22 cellular contexts compared by ENCODE assay signal in the genomic region with DNA sequence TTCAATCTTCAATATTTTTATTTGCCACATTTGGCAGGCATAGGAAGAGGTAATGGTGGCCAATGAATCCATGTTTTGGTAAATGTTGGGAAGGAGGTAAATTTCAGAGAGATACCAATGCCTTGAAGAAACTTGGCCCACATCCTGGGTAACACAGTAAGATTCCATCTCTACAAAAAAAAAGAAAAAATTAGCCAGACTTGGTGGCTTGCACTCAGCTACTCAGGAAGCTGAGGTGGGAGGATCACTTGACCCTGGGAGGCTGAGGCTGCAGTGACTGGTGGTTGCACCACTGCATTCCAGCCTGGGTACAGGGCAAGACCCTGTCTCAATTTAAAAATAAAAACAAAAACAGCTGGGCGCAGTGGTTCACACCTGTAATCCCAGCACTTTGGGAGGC.
"Had no signal": no experiment of that assay in that cellular context is flagged by ENCODE, and none has a peak within 500 bp of the region (broad histone marks: within the 10 kb centered on the region; RNA-seq: fewer than 3 reads in every experiment).

No MANE protein-coding gene starts in this region.

- H3K27ac ChIP-seq: HL-60 had no signal

- H3K9me3 ChIP-seq: SK-N-SH had no signal

- H3K27me3 ChIP-seq: MG63 had no signal

- H3K4me2 ChIP-seq: SK-N-SH had no signal

- H3K4me3 ChIP-seq: MG63 had no signal

- DNase-seq: KBM-7, MG63, NCI-H1092, NCI-H1105 treated with DMSO at 0.1 percent for 48 hours, NCI-H1417 treated with DMSO at 0.1 percent for 48 hours, NCI-H146, NCI-H1694 treated with DMSO at 0.1 percent for 48 hours, NCI-H1930, NCI-H2081, NCI-H2107, NCI-H2227 treated with DMSO at 0.1 percent for 48 hours, NCI-H446, NCI-H510A, NCI-H524 treated with DMSO at 0.1 percent for 48 hours, NCI-H69, NCI-H774, Right ventricle myocardium superior, RPMI8226, SIG-M5, SK-N-SH, SW 1271 had no signal

- H3K9ac ChIP-seq: SK-N-SH had no signal
